8 cellular contexts compared by ENCODE assay signal in the genomic region with DNA sequence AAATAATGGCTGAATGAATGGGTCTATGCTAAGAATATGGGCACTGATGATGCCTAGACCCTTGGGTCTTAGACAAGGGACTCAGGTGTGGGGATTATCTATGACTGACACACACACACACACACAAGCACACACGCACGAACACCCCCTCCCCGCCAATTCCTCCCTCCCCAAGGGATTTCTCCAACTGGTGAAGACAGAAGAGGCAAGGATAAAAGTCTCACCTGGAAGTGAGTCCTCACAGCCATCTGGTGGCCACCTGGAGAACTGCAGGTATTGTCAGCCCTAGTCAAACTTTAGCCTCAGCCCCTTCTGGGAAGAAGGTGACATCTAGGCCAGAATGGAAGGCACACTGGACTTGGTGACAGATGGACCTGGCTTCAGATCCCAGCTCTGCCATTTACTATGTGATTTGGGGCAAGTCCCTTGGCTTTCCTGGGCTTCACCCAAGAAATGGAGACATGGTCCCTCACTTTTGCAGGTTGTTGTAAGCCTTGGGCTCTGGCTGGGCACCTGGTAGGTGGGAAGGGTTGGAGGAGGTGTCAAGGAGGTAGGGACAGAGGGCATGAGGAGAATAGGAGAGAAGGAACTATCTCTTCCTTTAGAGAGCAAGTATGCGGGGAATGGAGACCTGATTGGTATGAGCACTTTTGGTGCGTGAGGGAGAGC. TPM values are rescaled to one million over a fixed set of nuclear protein-coding genes. Genes with fewer than 3 reads are reported as not detected.
DNase-seq lines count a peak whose midpoint lies in the region; TF ChIP-seq lines count a peak whose summit lies in the region.

No MANE protein-coding gene starts in this region.

- H2BK120ac ChIP-seq in neuronal stem cell (ENCODE audit: low read depth, low read length), result no peak overlapping the region

- H3K4me3 ChIP-seq in neuronal stem cell (ENCODE audit: low read length in 2 of 2) (no peak overlapping the region), tibial nerve (no peak overlapping the region)

- H2AFZ ChIP-seq in neuronal stem cell (ENCODE audit: low read length), result no peak overlapping the region

- peaks cover 1% of the 10 kb centered on the region for H3K79me1 ChIP-seq in neuronal stem cell (ENCODE audit: low read depth, low read length)

- DNase-seq in NCI-H526 treated with DMSO at 0.1 percent for 48 hours (lab: John Stamatoyannopoulos, UW) (peak; percentile 30), epidermal melanocyte (ENCODE audit: insufficient read length, low spot score) (peak; percentile 61), neuronal stem cell (ENCODE audit: low spot score) (no peak), tibial nerve (ENCODE audit: low spot score in 2 of 2) (peak; percentile 60 to 82), NCI-H446 treated with DMSO at 0.1 percent for 48 hours (lab: John Stamatoyannopoulos, UW) (no peak)
- peak; percentile 44 to 46 for DNase-seq in activated CD8-positive, alpha-beta memory T cell treated with anti-CD3 and anti-CD28 coated beads for 4 hours (ENCODE audit: low read depth in 2 of 2)

- no peak overlapping the region for H3K23ac ChIP-seq in neuronal stem cell (ENCODE audit: low read depth, low read length, poor library complexity)

- H3K18ac ChIP-seq in neuronal stem cell (ENCODE audit: low read length), result no peak overlapping the region

- H2BK12ac ChIP-seq in neuronal stem cell (ENCODE audit: low read length), result no peak overlapping the region

- no peak overlapping the region for H4K8ac ChIP-seq in neuronal stem cell (ENCODE audit: low read depth, low read length)

- no peak overlapping the region for H4K91ac ChIP-seq in neuronal stem cell (ENCODE audit: low read depth, low read length, poor library complexity)

- H3K27ac ChIP-seq in 22Rv1 (no peak overlapping the region), neuronal stem cell (replicated peaks; ENCODE audit: low read length) (no peak overlapping the region), tibial nerve (no peak overlapping the region)

- H3K36me3 ChIP-seq in neuronal stem cell (replicated peaks in 1 of 2; ENCODE audit: control insufficient read depth in 2 of 2, insufficient read depth in 2 of 2, low read length in 2 of 2), result no peaks in the 10 kb centered on the region
- no peaks in the 10 kb centered on the region for H3K36me3 ChIP-seq in tibial nerve

- no peak overlapping the region for H2BK15ac ChIP-seq in neuronal stem cell (ENCODE audit: low read length)

- no peak for TF ChIP-seq EP300 in tibial nerve (IDR thresholded peaks at IDR 0.05)

- peaks cover 5 to 10% of the 10 kb centered on the region in 2 donors for H3K4me1 ChIP-seq in neuronal stem cell (ENCODE audit: control insufficient read depth in 2 of 2, insufficient read depth in 1 of 2, low read depth in 1 of 2, low read length in 2 of 2)
- peaks cover 0 to 22% (median 16%) of the 10 kb centered on the region in 4 donors for H3K4me1 ChIP-seq in tibial nerve

- H3K9me3 ChIP-seq in neuronal stem cell (replicated peaks in 1 of 2; ENCODE audit: control insufficient read depth in 2 of 2, insufficient read depth in 1 of 2, low read depth in 1 of 2, low read length in 2 of 2) (no peaks in the 10 kb centered on the region), tibial nerve (no peaks in the 10 kb centered on the region)

- H3K4ac ChIP-seq in neuronal stem cell (ENCODE audit: low read length), result no peak overlapping the region

- no peak overlapping the region for H3K9ac ChIP-seq in neuronal stem cell (ENCODE audit: low read depth, low read length, poor library complexity)

- WGBS in neuronal stem cell (ENCODE audit: extremely low coverage in 2 of 2, insufficient read length in 2 of 2, insufficient replicate concordance in 1 of 2), 2 donors, result no CpG with 5 or more reads among the region's 5 CpGs
- WGBS in tibial nerve, 2 donors, result 39 to 40% methylated on average over 5 of the region's 5 CpGs

- no peak for TF ChIP-seq POLR2A in tibial nerve (IDR thresholded peaks at IDR 0.05)

- no peak overlapping the region for H3K14ac ChIP-seq in neuronal stem cell (ENCODE audit: low read length)

- H2BK5ac ChIP-seq in neuronal stem cell (ENCODE audit: low read length), result no peak overlapping the region

- H3K27me3 ChIP-seq in neuronal stem cell (ENCODE audit: control insufficient read depth in 3 of 3, insufficient read depth in 3 of 3, low read depth in 1 of 3, low read length in 3 of 3), result peaks cover 0 to 37% (median 10%) of the 10 kb centered on the region in 3 experiments
- H3K27me3 ChIP-seq in tibial nerve, result no peaks in the 10 kb centered on the region

- peak overlapping the region; percentile 36 for H2AK5ac ChIP-seq in neuronal stem cell (ENCODE audit: low read depth, low read length)

- peak; percentile 89 for TF ChIP-seq CTCF in 22Rv1 (IDR thresholded peaks at IDR 0.05)
- peak; percentile 97 for TF ChIP-seq CTCF in GM12872 (IDR thresholded peaks at IDR 0.05; ENCODE audit: insufficient read depth, low read depth, low read length)
- peak; percentile 70 to 83 (median 83) for TF ChIP-seq CTCF in tibial nerve (IDR thresholded peaks at IDR 0.05)

- no peak overlapping the region for H3K4me2 ChIP-seq in neuronal stem cell (ENCODE audit: insufficient read depth, low read length, poor library complexity, severe bottlenecking)

RNA-seq across cellular contexts. Expression of a gene that starts 4.0 kb away (rescaled TPM):
- polyA plus RNA-seq in neuronal stem cell (2013, experiment 1 of 2), result 7.5 TPM
- polyA plus RNA-seq in neuronal stem cell (2013, experiment 2 of 2), result 7.8 TPM
- total RNA-seq in tibial nerve, result not detected

RNA-seq across cellular contexts. Expression of a gene that starts 5.3 kb away (rescaled TPM):
- 0.07 TPM for polyA plus RNA-seq in neuronal stem cell (2013, experiment 1 of 2)
- polyA plus RNA-seq in neuronal stem cell (2013, experiment 2 of 2), result 0.10 TPM
- total RNA-seq in tibial nerve, result not detected

RNA-seq across cellular contexts. Expression of a gene that starts 13.8 kb away (rescaled TPM):
- not detected for polyA plus RNA-seq in neuronal stem cell (2013, experiment 1 of 2)
- not detected for polyA plus RNA-seq in neuronal stem cell (2013, experiment 2 of 2)
- total RNA-seq in tibial nerve, result 1 to 10 TPM in 3 of 4 donors, not detected in 1; 2.5 to 8.7 (median 3.7) TPM

RNA-seq across cellular contexts. Expression of a gene that starts 21.7 kb away (rescaled TPM):
- 8.4 TPM for polyA plus RNA-seq in neuronal stem cell (2013, experiment 1 of 2)
- 8.3 TPM for polyA plus RNA-seq in neuronal stem cell (2013, experiment 2 of 2)
- 100 to 1,000 TPM in 2 of 4 donors, 10 to 100 TPM in 2; 82.2 to 122 (median 101) TPM for total RNA-seq in tibial nerve

RNA-seq across cellular contexts. Expression of a gene that starts 46.6 kb away (rescaled TPM):
- 8.5 TPM for polyA plus RNA-seq in neuronal stem cell (2013, experiment 1 of 2)
- 8.0 TPM for polyA plus RNA-seq in neuronal stem cell (2013, experiment 2 of 2)
- 1 to 10 TPM; 1.2 to 2.7 (median 1.7) TPM for total RNA-seq in tibial nerve

Comparison
In these comparisons a context has a peak if more than half of its experiments do, and no peak if none do; other contexts are left out.
1. DNase-seq: peak in NCI-H526 treated with DMSO at 0.1 percent for 48 hours (single experiment), activated CD8-positive, alpha-beta memory T cell treated with anti-CD3 and anti-CD28 coated beads for 4 hours (2 of 2), epidermal melanocyte (single experiment) and tibial nerve (2 of 2); none in neuronal stem cell (single experiment) and NCI-H446 treated with DMSO at 0.1 percent for 48 hours (single experiment).
2. Peak in every context shown above with its lines, with median percentiles within 50 percentile points of each other: CTCF ChIP-seq.